ENCODE assay signal across 8 cellular contexts in the genomic region with DNA sequence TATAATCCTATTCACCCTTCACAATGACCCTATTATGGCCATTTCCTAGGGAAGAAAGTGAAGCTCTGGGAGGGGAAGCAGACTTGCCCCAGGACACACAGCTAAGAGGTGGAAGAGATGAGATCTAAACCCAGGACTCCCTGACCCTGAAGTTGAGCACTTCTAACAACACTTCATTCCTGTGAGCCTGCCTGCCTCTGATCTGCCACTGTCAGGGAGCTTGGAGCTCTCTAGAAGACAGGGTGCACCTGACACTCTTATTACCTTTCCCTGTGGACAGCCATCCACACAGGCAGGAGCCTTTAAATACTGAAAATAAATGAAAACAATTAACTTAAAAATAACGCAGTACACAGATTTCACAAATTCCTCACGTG. TPM values are rescaled to one million over a fixed set of nuclear protein-coding genes. Genes with fewer than 3 reads are reported as not detected.
A peak's percentile ranks its signal among the peaks of the same experiment; 100 is the strongest.
DNase-seq lines count a peak whose midpoint lies in the region; ATAC-seq, FAIRE-seq and TF ChIP-seq lines count a peak whose summit lies in the region.

No MANE protein-coding gene starts in this region.

- no peaks in the 10 kb centered on the region for H4K20me1 ChIP-seq in OCI-LY7 (ENCODE audit: insufficient read depth, low read length)
- no peaks in the 10 kb centered on the region for H4K20me1 ChIP-seq in endothelial cell of umbilical vein (replicated peaks; ENCODE audit: control insufficient read depth, extremely low read depth, insufficient read depth, low read length)

- no peak for TF ChIP-seq POLR2A in endothelial cell of umbilical vein (IDR thresholded peaks at IDR 0.05; ENCODE audit: low read depth, low read length)

- peak overlapping the region; percentile 86 for H3K4me2 ChIP-seq in OCI-LY7 (ENCODE audit: low read length)
- H3K4me2 ChIP-seq in endothelial cell of umbilical vein (ENCODE audit: insufficient read depth, low read length): peak overlapping the region; percentile 85

- peak overlapping the region; percentile 98; the same call in 1 of the 2 replicates for H2AFZ ChIP-seq in OCI-LY7 (ENCODE audit: low read length)
- H2AFZ ChIP-seq in endothelial cell of umbilical vein (ENCODE audit: low read depth, low read length): peak overlapping the region; percentile 97

- BruUV-seq in OCI-LY7 (replicated peaks; lab: Mats Ljungman, UMichigan) (no TSS peak), endothelial cell of umbilical vein (replicated peaks; lab: Mats Ljungman, UMichigan) (no TSS peak)

- DNase-seq in GM12864 (ENCODE audit: low read depth): no peak
- DNase-seq in OCI-LY7 (ENCODE audit: low spot score): peak; percentile 20
- DNase-seq in endothelial cell of umbilical vein (ENCODE audit: low read depth, low spot score): no peak
- DNase-seq in LoVo (ENCODE audit: low spot score): no peak
- DNase-seq in anterior cingulate cortex (lab: John Stamatoyannopoulos, UW): no peak

- no peak for TF ChIP-seq CTCF in GM12864 (IDR thresholded peaks at IDR 0.05; ENCODE audit: low read depth, low read length, missing control alignments)
- TF ChIP-seq CTCF in OCI-LY7 (conservative IDR thresholded peaks at IDR 0.05; ENCODE audit: low read length): no peak
- TF ChIP-seq CTCF in endothelial cell of umbilical vein (IDR thresholded peaks at IDR 0.05; ENCODE audit: extremely low read depth in 1 of 2, insufficient read depth in 1 of 2, low read depth in 1 of 2, low read length in 2 of 2): no peak
- no peak for TF ChIP-seq CTCF in neutrophil (IDR thresholded peaks at IDR 0.05)

- no peaks in the 10 kb centered on the region for H3K9me1 ChIP-seq in endothelial cell of umbilical vein (replicated peaks; ENCODE audit: control insufficient read depth, extremely low read depth, insufficient read depth, low read length)

- no peaks in the 10 kb centered on the region for H3K36me3 ChIP-seq in OCI-LY7 (ENCODE audit: insufficient read depth, low read length)
- peaks cover 0 to 1% of the 10 kb centered on the region in 2 experiments for H3K36me3 ChIP-seq in endothelial cell of umbilical vein (ENCODE audit: control insufficient read depth in 2 of 2, extremely low read depth in 1 of 2, insufficient read depth in 2 of 2, low read length in 2 of 2)
- H3K36me3 ChIP-seq in neutrophil: peaks cover 7% of the 10 kb centered on the region

- H3K9ac ChIP-seq in endothelial cell of umbilical vein (replicated peaks; ENCODE audit: extremely low read depth, insufficient read depth, low read length): peak overlapping the region; percentile 76

- no peaks in the 10 kb centered on the region for H3K27me3 ChIP-seq in endothelial cell of umbilical vein (ENCODE audit: control insufficient read depth in 2 of 2, insufficient read depth in 2 of 2, low read length in 2 of 2)
- no peaks in the 10 kb centered on the region for H3K27me3 ChIP-seq in neutrophil

- FAIRE-seq in endothelial cell of umbilical vein (lab: Jason Lieb, UNC): peak; percentile 55

- intact Hi-C loops in OCI-LY7 (cut with micrococcal nuclease; ENCODE audit: unreplicated experiment) (no loop called here), endothelial cell of umbilical vein (cut with micrococcal nuclease) (no loop called here)

- CTCF ChIA-PET in OCI-LY7 (lab: Charles Lee; ENCODE audit: unreplicated experiment): no interaction called here
- CTCF ChIA-PET in endothelial cell of umbilical vein (lab: Charles Lee): interaction anchor here (0.7 to 2.9 kb wide), 10 partner anchors 10 to 576 kb away, joined by 3 to 13 read pairs (median 5); a partner anchor contains a TSS

- dilution Hi-C loops in endothelial cell of umbilical vein (cut with MboI; ENCODE audit: extremely low pct_ligation_motif_present, low sequenced_read_pairs): no loop called here

- H3K9me3 ChIP-seq in OCI-LY7 (ENCODE audit: low read length) (no peaks in the 10 kb centered on the region), endothelial cell of umbilical vein (replicated peaks; ENCODE audit: control insufficient read depth, insufficient read depth, low read length) (no peaks in the 10 kb centered on the region), neutrophil (no peaks in the 10 kb centered on the region)

- H3K79me2 ChIP-seq in OCI-LY7 (ENCODE audit: insufficient read depth, low read depth, low read length) (no peaks in the 10 kb centered on the region), endothelial cell of umbilical vein (ENCODE audit: control insufficient read depth, insufficient read depth, low read length) (no peaks in the 10 kb centered on the region)

- H3K9me2 ChIP-seq in OCI-LY7 (ENCODE audit: insufficient read depth, low read length): no peaks in the 10 kb centered on the region

- H3K4me1 ChIP-seq in OCI-LY7 (ENCODE audit: insufficient read depth, low read length, poor library complexity, severe bottlenecking) (peaks cover 12% of the 10 kb centered on the region), endothelial cell of umbilical vein (ENCODE audit: control insufficient read depth, extremely low read depth, insufficient read depth, low read length) (peaks cover 13% of the 10 kb centered on the region), neutrophil (ENCODE audit: control insufficient read depth in 1 of 2, insufficient read depth in 1 of 2, low read depth in 1 of 2, low read length in 1 of 2) (peaks cover 44 to 57% of the 10 kb centered on the region in 2 experiments)

- H3K27ac ChIP-seq in OCI-LY7 (ENCODE audit: low read depth, low read length, poor library complexity, severe bottlenecking) (no peak overlapping the region), endothelial cell of umbilical vein (ENCODE audit: insufficient read depth, low read depth, low read length) (no peak overlapping the region), neutrophil (peak overlapping the region; percentile 91)

- H3K4me3 ChIP-seq in GM12864 (ENCODE audit: low read depth, low read length) (peak overlapping the region; percentile 92), OCI-LY7 (ENCODE audit: low read depth, low read length, poor library complexity, severe bottlenecking) (peak overlapping the region; percentile 79), endothelial cell of umbilical vein (replicated peaks in 1 of 3; ENCODE audit: insufficient read depth in 1 of 3, low read depth in 1 of 3, low read length in 3 of 3) (peak overlapping the region; percentile 67 to 75 (median 69)), neutrophil (ENCODE audit: low read depth in 1 of 2, low read length in 1 of 2) (peak overlapping the region; percentile 89 to 97)

- ATAC-seq in HG02763 (IDR thresholded peaks at IDR 0.05; ENCODE audit: unreplicated experiment) (no peak), HG03097 (IDR thresholded peaks at IDR 0.05; ENCODE audit: low FRiP score, unreplicated experiment) (no peak)

- POLR2A ChIA-PET in OCI-LY7 (lab: Charles Lee): interaction anchor here (1.2 to 5.6 kb wide), 8 partner anchors 13 to 275 kb away, joined by 3 to 62 read pairs (median 5); a partner anchor contains a TSS
- POLR2A ChIA-PET in endothelial cell of umbilical vein (lab: Charles Lee): no interaction called here

TF ChIP-seq in endothelial cell of umbilical vein, 7 proteins besides CTCF, POLR2A, EP300 and RAD21 (continues in another document):
- TF ChIP-seq GATA2 (IDR thresholded peaks at IDR 0.05; ENCODE audit: insufficient read depth, insufficient read length, low read depth, low read length) (no peak), JUN (IDR thresholded peaks at IDR 0.05; ENCODE audit: borderline replicate concordance, insufficient read depth, insufficient read length, low read depth) (no peak), FOS (IDR thresholded peaks at IDR 0.05; ENCODE audit: borderline replicate concordance, insufficient read depth, low read length) (no peak), MYC (IDR thresholded peaks at IDR 0.05; ENCODE audit: low read depth, low read length) (no peak), POLR2AphosphoS5 (IDR thresholded peaks at IDR 0.05; ENCODE audit: insufficient read depth, low read depth, low read length) (no peak)
- TF ChIP-seq, protein P1, sequence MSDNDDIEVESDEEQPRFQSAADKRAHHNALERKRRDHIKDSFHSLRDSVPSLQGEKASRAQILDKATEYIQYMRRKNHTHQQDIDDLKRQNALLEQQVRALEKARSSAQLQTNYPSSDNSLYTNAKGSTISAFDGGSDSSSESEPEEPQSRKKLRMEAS (IDR thresholded peaks at IDR 0.05; ENCODE audit: insufficient read depth, insufficient read length): no peak

RNA-seq across cellular contexts. Expression of a gene that starts 0.6 kb away (rescaled TPM):
- 11.5 and 18.8 TPM in 2 replicates for total RNA-seq in OCI-LY7 (2014; rRNA removed; shearing (Covaris generic))
- total RNA-seq in OCI-LY7 (2022) (22.1 and 24.0 TPM in 2 replicates), endothelial cell of umbilical vein (37.3 and 42.6 TPM in 2 replicates)
- 28.9 and 32.9 TPM in 2 replicates for polyA plus RNA-seq in endothelial cell of umbilical vein
- 21.7 and 25.8 TPM in 2 replicates for polyA plus RNA-seq in endothelial cell of umbilical vein (2011; cell fraction: cytosol; rRNA removed)
- polyA plus RNA-seq in endothelial cell of umbilical vein (2011; cell fraction: nucleus; rRNA removed): 116 and 119 TPM in 2 replicates
- 26.3 and 35.3 TPM in 2 replicates for polyA plus RNA-seq in endothelial cell of umbilical vein (2012)
- 31.5 and 38.8 TPM in 2 replicates for polyA minus RNA-seq in endothelial cell of umbilical vein
- 10.1 TPM for polyA minus RNA-seq in endothelial cell of umbilical vein (2011; cell fraction: cytosol; rRNA and poly(A)+ RNA removed)
- 30.6 and 32.6 TPM in 2 replicates for polyA minus RNA-seq in endothelial cell of umbilical vein (2011; cell fraction: nucleus; rRNA and poly(A)+ RNA removed)

RNA-seq across cellular contexts. Expression of a gene that starts 13.1 kb away (rescaled TPM):
- total RNA-seq in OCI-LY7 (2014; rRNA removed; shearing (Covaris generic)): 2.0 and 2.7 TPM in 2 replicates
- total RNA-seq in OCI-LY7 (2022) (3.8 and 3.9 TPM in 2 replicates), endothelial cell of umbilical vein (6.5 and 8.4 TPM in 2 replicates)
- polyA plus RNA-seq in endothelial cell of umbilical vein: 6.1 and 7.0 TPM in 2 replicates
- polyA plus RNA-seq in endothelial cell of umbilical vein (2011; cell fraction: cytosol; rRNA removed): 4.3 and 5.0 TPM in 2 replicates
- 9.3 and 10.8 TPM in 2 replicates for polyA plus RNA-seq in endothelial cell of umbilical vein (2011; cell fraction: nucleus; rRNA removed)
- 2.5 and 4.1 TPM in 2 replicates for polyA plus RNA-seq in endothelial cell of umbilical vein (2012)
- 6.0 and 7.1 TPM in 2 replicates for polyA minus RNA-seq in endothelial cell of umbilical vein
- polyA minus RNA-seq in endothelial cell of umbilical vein (2011; cell fraction: cytosol; rRNA and poly(A)+ RNA removed): 4.4 TPM
- polyA minus RNA-seq in endothelial cell of umbilical vein (2011; cell fraction: nucleus; rRNA and poly(A)+ RNA removed): 5.7 and 8.9 TPM in 2 replicates

RNA-seq across cellular contexts. Expression of a gene that starts 52.0 kb away (rescaled TPM):
- total RNA-seq in OCI-LY7 (2014; rRNA removed; shearing (Covaris generic)): not detected in 2 replicates
- total RNA-seq in OCI-LY7 (2022) (not detected in 2 replicates), endothelial cell of umbilical vein (not detected in 2 replicates)
- not detected in 2 replicates for polyA plus RNA-seq in endothelial cell of umbilical vein
- not detected in 2 replicates for polyA plus RNA-seq in endothelial cell of umbilical vein (2011; cell fraction: cytosol; rRNA removed)
- not detected in 2 replicates for polyA plus RNA-seq in endothelial cell of umbilical vein (2011; cell fraction: nucleus; rRNA removed)
- polyA plus RNA-seq in endothelial cell of umbilical vein (2012): not detected in 2 replicates
- polyA minus RNA-seq in endothelial cell of umbilical vein: not detected in 2 replicates
- polyA minus RNA-seq in endothelial cell of umbilical vein (2011; cell fraction: cytosol; rRNA and poly(A)+ RNA removed): not detected
- not detected in 2 replicates for polyA minus RNA-seq in endothelial cell of umbilical vein (2011; cell fraction: nucleus; rRNA and poly(A)+ RNA removed)
